ENCODE assay signal across 1 cellular context in the genomic region with DNA sequence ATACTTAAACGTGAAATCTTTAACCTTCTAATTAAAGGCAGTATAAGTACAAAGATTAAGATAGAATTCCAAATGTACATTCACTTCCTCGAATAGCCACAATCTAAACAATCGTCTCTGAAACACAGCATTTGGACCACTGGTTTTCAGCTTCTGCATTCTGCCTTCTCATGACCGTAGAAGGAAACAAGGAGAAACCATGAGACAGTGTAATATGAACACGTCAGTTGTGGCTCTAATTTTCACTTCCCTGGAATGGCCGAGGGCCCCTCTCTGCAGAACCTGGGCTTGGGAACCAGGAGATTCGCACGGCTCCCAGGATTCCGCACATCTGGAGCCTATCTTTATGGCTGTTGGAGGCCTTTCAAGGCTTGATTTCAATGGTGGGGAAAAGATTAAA.
TF ChIP-seq lines count a peak whose summit lies in the region.

No MANE protein-coding gene starts in this region.

TF ChIP-seq in GM23338, 12 proteins besides CTCF, POLR2A, EP300 and RAD21:
- TF ChIP-seq EZH2phosphoT487 (IDR thresholded peaks at IDR 0.05; ENCODE audit: unreplicated experiment) (no peak), CREB1 (CRISPR knock-in tag; IDR thresholded peaks at IDR 0.05; ENCODE audit: low read depth) (no peak), ZNF114 (CRISPR knock-in tag; IDR thresholded peaks at IDR 0.05) (no peak), ZNF331 (CRISPR knock-in tag; IDR thresholded peaks at IDR 0.05; ENCODE audit: low read depth) (no peak), EZH2 (IDR thresholded peaks at IDR 0.05; ENCODE audit: low read depth, unreplicated experiment) (no peak), STAT1 (IDR thresholded peaks at IDR 0.05; ENCODE audit: unreplicated experiment) (no peak), POLR2AphosphoS5 (IDR thresholded peaks at IDR 0.05; ENCODE audit: low read depth) (no peak), NANOG (IDR thresholded peaks at IDR 0.05; ENCODE audit: borderline replicate concordance) (no peak), JUNB (IDR thresholded peaks at IDR 0.05; ENCODE audit: unreplicated experiment) (no peak)
- TF ChIP-seq, protein P1, sequence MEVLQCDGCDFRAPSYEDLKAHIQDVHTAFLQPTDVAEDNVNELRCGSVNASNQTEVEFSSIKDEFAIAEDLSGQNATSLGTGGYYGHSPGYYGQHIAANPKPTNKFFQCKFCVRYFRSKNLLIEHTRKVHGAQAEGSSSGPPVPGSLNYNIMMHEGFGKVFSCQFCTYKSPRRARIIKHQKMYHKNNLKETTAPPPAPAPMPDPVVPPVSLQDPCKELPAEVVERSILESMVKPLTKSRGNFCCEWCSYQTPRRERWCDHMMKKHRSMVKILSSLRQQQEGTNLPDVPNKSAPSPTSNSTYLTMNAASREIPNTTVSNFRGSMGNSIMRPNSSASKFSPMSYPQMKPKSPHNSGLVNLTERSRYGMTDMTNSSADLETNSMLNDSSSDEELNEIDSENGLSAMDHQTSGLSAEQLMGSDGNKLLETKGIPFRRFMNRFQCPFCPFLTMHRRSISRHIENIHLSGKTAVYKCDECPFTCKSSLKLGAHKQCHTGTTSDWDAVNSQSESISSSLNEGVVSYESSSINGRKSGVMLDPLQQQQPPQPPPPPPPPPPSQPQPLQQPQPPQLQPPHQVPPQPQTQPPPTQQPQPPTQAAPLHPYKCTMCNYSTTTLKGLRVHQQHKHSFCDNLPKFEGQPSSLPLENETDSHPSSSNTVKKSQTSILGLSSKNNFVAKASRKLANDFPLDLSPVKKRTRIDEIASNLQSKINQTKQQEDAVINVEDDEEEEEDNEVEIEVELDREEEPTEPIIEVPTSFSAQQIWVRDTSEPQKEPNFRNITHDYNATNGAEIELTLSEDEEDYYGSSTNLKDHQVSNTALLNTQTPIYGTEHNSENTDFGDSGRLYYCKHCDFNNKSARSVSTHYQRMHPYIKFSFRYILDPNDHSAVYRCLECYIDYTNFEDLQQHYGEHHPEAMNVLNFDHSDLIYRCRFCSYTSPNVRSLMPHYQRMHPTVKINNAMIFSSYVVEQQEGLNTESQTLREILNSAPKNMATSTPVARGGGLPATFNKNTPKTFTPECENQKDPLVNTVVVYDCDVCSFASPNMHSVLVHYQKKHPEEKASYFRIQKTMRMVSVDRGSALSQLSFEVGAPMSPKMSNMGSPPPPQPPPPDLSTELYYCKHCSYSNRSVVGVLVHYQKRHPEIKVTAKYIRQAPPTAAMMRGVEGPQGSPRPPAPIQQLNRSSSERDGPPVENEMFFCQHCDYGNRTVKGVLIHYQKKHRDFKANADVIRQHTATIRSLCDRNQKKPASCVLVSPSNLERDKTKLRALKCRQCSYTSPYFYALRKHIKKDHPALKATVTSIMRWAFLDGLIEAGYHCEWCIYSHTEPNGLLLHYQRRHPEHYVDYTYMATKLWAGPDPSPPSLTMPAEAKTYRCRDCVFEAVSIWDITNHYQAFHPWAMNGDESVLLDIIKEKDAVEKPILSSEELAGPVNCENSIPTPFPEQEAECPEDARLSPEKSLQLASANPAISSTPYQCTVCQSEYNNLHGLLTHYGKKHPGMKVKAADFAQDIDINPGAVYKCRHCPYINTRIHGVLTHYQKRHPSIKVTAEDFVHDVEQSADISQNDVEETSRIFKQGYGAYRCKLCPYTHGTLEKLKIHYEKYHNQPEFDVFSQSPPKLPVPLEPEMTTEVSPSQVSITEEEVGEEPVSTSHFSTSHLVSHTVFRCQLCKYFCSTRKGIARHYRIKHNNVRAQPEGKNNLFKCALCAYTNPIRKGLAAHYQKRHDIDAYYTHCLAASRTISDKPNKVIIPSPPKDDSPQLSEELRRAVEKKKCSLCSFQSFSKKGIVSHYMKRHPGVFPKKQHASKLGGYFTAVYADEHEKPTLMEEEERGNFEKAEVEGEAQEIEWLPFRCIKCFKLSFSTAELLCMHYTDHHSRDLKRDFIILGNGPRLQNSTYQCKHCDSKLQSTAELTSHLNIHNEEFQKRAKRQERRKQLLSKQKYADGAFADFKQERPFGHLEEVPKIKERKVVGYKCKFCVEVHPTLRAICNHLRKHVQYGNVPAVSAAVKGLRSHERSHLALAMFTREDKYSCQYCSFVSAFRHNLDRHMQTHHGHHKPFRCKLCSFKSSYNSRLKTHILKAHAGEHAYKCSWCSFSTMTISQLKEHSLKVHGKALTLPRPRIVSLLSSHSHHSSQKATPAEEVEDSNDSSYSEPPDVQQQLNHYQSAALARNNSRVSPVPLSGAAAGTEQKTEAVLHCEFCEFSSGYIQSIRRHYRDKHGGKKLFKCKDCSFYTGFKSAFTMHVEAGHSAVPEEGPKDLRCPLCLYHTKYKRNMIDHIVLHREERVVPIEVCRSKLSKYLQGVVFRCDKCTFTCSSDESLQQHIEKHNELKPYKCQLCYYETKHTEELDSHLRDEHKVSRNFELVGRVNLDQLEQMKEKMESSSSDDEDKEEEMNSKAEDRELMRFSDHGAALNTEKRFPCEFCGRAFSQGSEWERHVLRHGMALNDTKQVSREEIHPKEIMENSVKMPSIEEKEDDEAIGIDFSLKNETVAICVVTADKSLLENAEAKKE (CRISPR knock-in tag; IDR thresholded peaks at IDR 0.05), result no peak
- TF ChIP-seq, protein P2, sequence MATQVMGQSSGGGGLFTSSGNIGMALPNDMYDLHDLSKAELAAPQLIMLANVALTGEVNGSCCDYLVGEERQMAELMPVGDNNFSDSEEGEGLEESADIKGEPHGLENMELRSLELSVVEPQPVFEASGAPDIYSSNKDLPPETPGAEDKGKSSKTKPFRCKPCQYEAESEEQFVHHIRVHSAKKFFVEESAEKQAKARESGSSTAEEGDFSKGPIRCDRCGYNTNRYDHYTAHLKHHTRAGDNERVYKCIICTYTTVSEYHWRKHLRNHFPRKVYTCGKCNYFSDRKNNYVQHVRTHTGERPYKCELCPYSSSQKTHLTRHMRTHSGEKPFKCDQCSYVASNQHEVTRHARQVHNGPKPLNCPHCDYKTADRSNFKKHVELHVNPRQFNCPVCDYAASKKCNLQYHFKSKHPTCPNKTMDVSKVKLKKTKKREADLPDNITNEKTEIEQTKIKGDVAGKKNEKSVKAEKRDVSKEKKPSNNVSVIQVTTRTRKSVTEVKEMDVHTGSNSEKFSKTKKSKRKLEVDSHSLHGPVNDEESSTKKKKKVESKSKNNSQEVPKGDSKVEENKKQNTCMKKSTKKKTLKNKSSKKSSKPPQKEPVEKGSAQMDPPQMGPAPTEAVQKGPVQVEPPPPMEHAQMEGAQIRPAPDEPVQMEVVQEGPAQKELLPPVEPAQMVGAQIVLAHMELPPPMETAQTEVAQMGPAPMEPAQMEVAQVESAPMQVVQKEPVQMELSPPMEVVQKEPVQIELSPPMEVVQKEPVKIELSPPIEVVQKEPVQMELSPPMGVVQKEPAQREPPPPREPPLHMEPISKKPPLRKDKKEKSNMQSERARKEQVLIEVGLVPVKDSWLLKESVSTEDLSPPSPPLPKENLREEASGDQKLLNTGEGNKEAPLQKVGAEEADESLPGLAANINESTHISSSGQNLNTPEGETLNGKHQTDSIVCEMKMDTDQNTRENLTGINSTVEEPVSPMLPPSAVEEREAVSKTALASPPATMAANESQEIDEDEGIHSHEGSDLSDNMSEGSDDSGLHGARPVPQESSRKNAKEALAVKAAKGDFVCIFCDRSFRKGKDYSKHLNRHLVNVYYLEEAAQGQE (IDR thresholded peaks at IDR 0.05; ENCODE audit: unreplicated experiment), result no peak
- TF ChIP-seq, protein P3, sequence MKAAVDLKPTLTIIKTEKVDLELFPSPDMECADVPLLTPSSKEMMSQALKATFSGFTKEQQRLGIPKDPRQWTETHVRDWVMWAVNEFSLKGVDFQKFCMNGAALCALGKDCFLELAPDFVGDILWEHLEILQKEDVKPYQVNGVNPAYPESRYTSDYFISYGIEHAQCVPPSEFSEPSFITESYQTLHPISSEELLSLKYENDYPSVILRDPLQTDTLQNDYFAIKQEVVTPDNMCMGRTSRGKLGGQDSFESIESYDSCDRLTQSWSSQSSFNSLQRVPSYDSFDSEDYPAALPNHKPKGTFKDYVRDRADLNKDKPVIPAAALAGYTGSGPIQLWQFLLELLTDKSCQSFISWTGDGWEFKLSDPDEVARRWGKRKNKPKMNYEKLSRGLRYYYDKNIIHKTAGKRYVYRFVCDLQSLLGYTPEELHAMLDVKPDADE (IDR thresholded peaks at IDR 0.05), result no peak
